ENCODE assay signal across 9 cellular contexts in the genomic region with DNA sequence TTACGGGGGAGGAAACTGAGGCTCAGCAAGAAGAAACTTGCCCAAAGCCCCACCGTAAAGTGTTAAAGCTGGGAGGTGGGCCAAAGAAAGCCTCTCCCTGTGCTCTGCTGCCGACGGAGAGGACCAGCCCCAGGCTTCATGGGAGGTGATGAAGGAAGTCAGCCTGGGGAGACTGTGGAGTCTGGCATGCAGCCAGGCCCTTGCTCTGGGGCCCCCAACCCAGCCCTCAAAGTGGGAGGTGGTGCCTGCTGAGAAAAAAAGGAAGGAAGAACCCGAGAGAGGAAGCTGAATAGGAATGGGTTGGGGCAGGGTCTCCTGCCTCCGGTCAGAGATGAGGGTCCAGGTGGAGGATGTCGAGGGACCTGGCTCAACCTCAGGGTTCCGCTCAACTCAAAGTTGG. TPM values are rescaled to one million over a fixed set of nuclear protein-coding genes. Genes with fewer than 3 reads are reported as not detected.
A peak's percentile ranks its signal among the peaks of the same experiment; 100 is the strongest.
DNase-seq lines count a peak whose midpoint lies in the region; ATAC-seq, FAIRE-seq and TF ChIP-seq lines count a peak whose summit lies in the region.
"Had no signal": no experiment of that assay in that cellular context is flagged by ENCODE, and none has a peak within 500 bp of the region (broad histone marks: within the 10 kb centered on the region; RNA-seq: fewer than 3 reads in every experiment).

No MANE protein-coding gene starts in this region.

- H3K4me1 ChIP-seq in keratinocyte (ENCODE audit: control insufficient read depth, extremely low read depth, insufficient read depth, low read length) (peaks cover 43% of the 10 kb centered on the region), stomach (peaks cover 51 to 82% (median 67%) of the 10 kb centered on the region in 4 donors)

- H3K9me3 ChIP-seq in keratinocyte (ENCODE audit: control insufficient read depth, low read depth, low read length), result no peaks in the 10 kb centered on the region
- H3K9me3 ChIP-seq in stomach, result no peaks in the 10 kb centered on the region

- H3K9me1 ChIP-seq in keratinocyte (ENCODE audit: control insufficient read depth, extremely low read depth, insufficient read depth, low read length), result peaks cover 7% of the 10 kb centered on the region

- intact Hi-C loops in stomach (cut with DNase I; ENCODE audit: low total_unique reads), result no loop called here

- FAIRE-seq in keratinocyte (lab: Jason Lieb, UNC), result no peak
- FAIRE-seq: RCC 7860 had no signal

- H3K9ac ChIP-seq in keratinocyte (ENCODE audit: control insufficient read depth, extremely low read depth, insufficient read depth, low read length), result peak overlapping the region; percentile 1

- no peak for TF ChIP-seq EP300 in stomach (IDR thresholded peaks at IDR 0.05)

- TF ChIP-seq CTCF in VCaP (conservative IDR thresholded peaks at IDR 0.05) (no peak), keratinocyte (optimal IDR thresholded peaks at IDR 0.05 in 1 of 3, IDR thresholded peaks at IDR 0.05 in 1 of 3, conservative IDR thresholded peaks at IDR 0.05 in 1 of 3; ENCODE audit: extremely low read depth in 1 of 3, insufficient read depth in 2 of 3, low read length in 3 of 3) (no peak), stomach (IDR thresholded peaks at IDR 0.05) (no peak)

- no peak for TF ChIP-seq POLR2A in stomach (IDR thresholded peaks at IDR 0.05)

- WGBS in stomach, 5 donors, result 29 to 64% (median 47%) methylated on average over 6 to 8 of the region's 8 CpGs

- H3K36me3 ChIP-seq in keratinocyte (ENCODE audit: control insufficient read depth in 2 of 2, extremely low read depth in 1 of 2, insufficient read depth in 2 of 2, low read length in 2 of 2) (peaks cover 12 to 28% of the 10 kb centered on the region in 2 experiments), stomach (peaks cover 33 to 40% (median 39%) of the 10 kb centered on the region in 4 donors)

- in situ Hi-C loops in KBM-7 (cut with MboI; ENCODE audit: low pct_unique_long_range_greater_than_20kb, low sequenced_read_pairs), result no loop called here

- peak overlapping the region; percentile 94 for H3K4me2 ChIP-seq in keratinocyte (ENCODE audit: control insufficient read depth, extremely low read depth, insufficient read depth, low read depth, low read length)

- dilution Hi-C loops in keratinocyte (cut with MboI; ENCODE audit: extremely low pct_ligation_motif_present, low sequenced_read_pairs), result no loop called here

- H3K27me3 ChIP-seq in keratinocyte (ENCODE audit: control insufficient read depth, extremely low read depth, insufficient read depth, low read length) (no peaks in the 10 kb centered on the region), stomach (no peaks in the 10 kb centered on the region)

- H3K4me3 ChIP-seq in keratinocyte (ENCODE audit: control insufficient read depth in 2 of 3, extremely low read depth in 1 of 3, insufficient read depth in 2 of 3, low read depth in 1 of 3, low read length in 3 of 3), result peak overlapping the region in 1 of 3 experiments; percentile 8
- H3K4me3 ChIP-seq in stomach, result peak overlapping the region in 2 of 4 donors; percentile 11 to 82

- H3K79me2 ChIP-seq in keratinocyte (ENCODE audit: control insufficient read depth, insufficient read depth, low read length), result peaks cover 36% of the 10 kb centered on the region

- no peak overlapping the region for H2AFZ ChIP-seq in keratinocyte (ENCODE audit: control insufficient read depth, low read length)

- no peak for ATAC-seq in GM18858 (IDR thresholded peaks at IDR 0.05; ENCODE audit: unreplicated experiment)
- ATAC-seq in HG02870 (IDR thresholded peaks at IDR 0.05; ENCODE audit: unreplicated experiment), result no peak
- no peak for ATAC-seq in GM21360 (IDR thresholded peaks at IDR 0.05; ENCODE audit: unreplicated experiment)
- ATAC-seq in GM18870 (IDR thresholded peaks at IDR 0.05; ENCODE audit: unreplicated experiment), result no peak

- H4K20me1 ChIP-seq in keratinocyte (ENCODE audit: control insufficient read depth, extremely low read depth, insufficient read depth, low read length), result no peaks in the 10 kb centered on the region

- H3K27ac ChIP-seq in VCaP (peak overlapping the region; percentile 99), keratinocyte (ENCODE audit: control insufficient read depth, insufficient read depth, low read length) (peak overlapping the region; percentile 98), stomach (peak overlapping the region; percentile 30 to 99 (median 99))

- peak; percentile 98 for DNase-seq in KBM-7
- no peak for DNase-seq in keratinocyte (ENCODE audit: low read depth, low spot score)
- DNase-seq in stomach, result no peak

RNA-seq across cellular contexts. Expression of gene RNF44, which starts 3.8 kb away (rescaled TPM):
- polyA plus RNA-seq in keratinocyte (5.3 to 9.9 TPM (median 6.4 TPM) in 3 replicates), stomach (10 to 100 TPM; 11.5 to 15.1 (median 13.6) TPM)
- 7.6 TPM for polyA plus RNA-seq in keratinocyte (2011; ENCODE audit: low read depth)
- 5.5 and 10.2 TPM in 2 replicates for polyA plus RNA-seq in keratinocyte (2011; cell fraction: cytosol; rRNA removed)
- polyA plus RNA-seq in keratinocyte (2011; cell fraction: nucleus; rRNA removed), result 35.9 and 49.7 TPM in 2 replicates
- 18.2 and 30.0 TPM in 2 replicates for polyA plus RNA-seq in keratinocyte (2012; ENCODE audit: low replicate concordance)
- polyA minus RNA-seq in keratinocyte, result 5.0 to 16.2 TPM (median 7.2 TPM) in 3 replicates
- polyA minus RNA-seq in keratinocyte (2011; cell fraction: cytosol; rRNA and poly(A)+ RNA removed), result 28.8 TPM
- polyA minus RNA-seq in keratinocyte (2011; cell fraction: nucleus; rRNA and poly(A)+ RNA removed), result 15.8 and 17.5 TPM in 2 replicates
- total RNA-seq in stomach, result 100 to 1,000 TPM in 1 of 5 donors, 10 to 100 TPM in 3, 1 to 10 TPM in 1; 6.6 to 176 (median 30.6) TPM

RNA-seq across cellular contexts. Expression of gene CDHR2, which starts 15.8 kb away (rescaled TPM):
- polyA plus RNA-seq in keratinocyte, result 0.01 TPM in 2 of 3 replicates, not detected in the other
- not detected for polyA plus RNA-seq in keratinocyte (2011; ENCODE audit: low read depth)
- not detected in 2 replicates for polyA plus RNA-seq in keratinocyte (2011; cell fraction: cytosol; rRNA removed)
- polyA plus RNA-seq in keratinocyte (2011; cell fraction: nucleus; rRNA removed), result 0.03 TPM in 1 of 2 replicates, not detected in the other
- 0.24 TPM in 1 of 2 replicates, not detected in the other for polyA plus RNA-seq in keratinocyte (2012; ENCODE audit: low replicate concordance)
- 0.07 TPM in 1 of 3 replicates, not detected in the others for polyA minus RNA-seq in keratinocyte
- polyA minus RNA-seq in keratinocyte (2011; cell fraction: cytosol; rRNA and poly(A)+ RNA removed), result not detected
- not detected in 2 replicates for polyA minus RNA-seq in keratinocyte (2011; cell fraction: nucleus; rRNA and poly(A)+ RNA removed)
- 10 to 100 TPM in 3 of 5 donors, 1 to 10 TPM in 2; 9.6 to 18.7 (median 13.4) TPM for total RNA-seq in stomach
- polyA plus RNA-seq in stomach, result 1 to 10 TPM in 1 of 3 donors, under 1 TPM in 2; 0.13 to 1.6 (median 0.76) TPM
